Comparison of ENCODE assay signal across 8 cellular contexts in the genomic region with DNA sequence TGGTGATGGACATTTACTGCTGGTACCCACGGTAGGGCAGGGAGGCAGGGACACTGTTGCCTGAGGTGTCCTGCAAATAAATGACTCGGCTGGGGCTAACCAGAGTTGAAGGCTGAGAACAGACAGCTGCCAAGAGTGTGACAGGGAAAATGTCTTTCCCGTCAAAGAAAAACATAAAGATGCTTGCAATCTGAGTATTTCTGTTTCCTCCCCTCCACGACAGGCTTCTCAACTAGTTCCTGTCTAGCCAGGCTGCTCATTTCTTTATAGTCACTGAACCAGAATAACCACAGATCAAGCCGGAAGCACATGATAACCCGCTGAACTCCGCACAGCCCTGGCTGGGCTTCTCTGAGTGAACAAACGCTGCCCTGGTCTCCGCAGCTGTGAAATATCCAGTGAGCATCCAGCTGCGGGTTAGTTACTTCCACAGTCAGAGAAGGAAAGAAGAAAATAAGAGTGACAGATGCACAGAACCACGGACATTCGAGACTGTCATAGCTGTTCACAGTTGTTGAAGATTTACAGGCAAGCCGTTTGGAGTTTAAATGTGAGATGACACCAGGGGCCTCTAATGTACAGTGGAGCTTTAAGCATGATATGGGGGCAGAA.
DNase-seq lines count a peak whose midpoint lies in the region; ATAC-seq and TF ChIP-seq lines count a peak whose summit lies in the region.

No MANE protein-coding gene starts in this region.

- H3K4me3 ChIP-seq in GM23248 (no peak overlapping the region), MM.1S (ENCODE audit: low read length) (peak overlapping the region; percentile 15; the same call in 1 of the 2 replicates), heart right ventricle (peak overlapping the region in 1 of 10 donors; percentile 4), neural progenitor cell (no peak overlapping the region)

- H3K9me3 ChIP-seq in GM23248 (ENCODE audit: low read depth), result peaks cover 3% of the 10 kb centered on the region
- H3K9me3 ChIP-seq in MM.1S (replicated peaks; ENCODE audit: insufficient read depth, low read length), result no peaks in the 10 kb centered on the region
- H3K9me3 ChIP-seq in heart right ventricle, result peaks cover 0 to 30% (median 8%) of the 10 kb centered on the region in 11 donors
- H3K9me3 ChIP-seq in neural progenitor cell (ENCODE audit: low read depth), result no peaks in the 10 kb centered on the region

- H3K4me2 ChIP-seq in GM23248 (ENCODE audit: unreplicated experiment) (peak overlapping the region; percentile 1), MM.1S (ENCODE audit: low read depth, low read length) (peak overlapping the region; percentile 80), neural progenitor cell (no peak overlapping the region)

- H3K27ac Mint-ChIP-seq in neural progenitor cell, result no peak overlapping the region

- ATAC-seq in GM18505 (IDR thresholded peaks at IDR 0.05; ENCODE audit: unreplicated experiment) (peak; percentile 59), heart right ventricle (peak; percentile 50 to 79 (median 69))

- H4K20me1 ChIP-seq in GM23248 (ENCODE audit: insufficient read depth) (no peaks in the 10 kb centered on the region), MM.1S (ENCODE audit: insufficient read depth, low read length) (no peaks in the 10 kb centered on the region), neural progenitor cell (ENCODE audit: low read depth) (no peaks in the 10 kb centered on the region)

- no peak overlapping the region for H3K9ac ChIP-seq in GM23248
- H3K9ac ChIP-seq in MM.1S (ENCODE audit: low read length), result peak overlapping the region; percentile 50
- H3K9ac ChIP-seq in neural progenitor cell, result no peak overlapping the region

- DNase-seq in GM23248 (no peak), MM.1S (peak; percentile 72), activated T-cell treated with anti-CD3 and anti-CD28 coated beads for 4 hours (peak; percentile 11), heart right ventricle (peak; percentile 21 to 24), neural progenitor cell (ENCODE audit: low spot score) (no peak)
- peak; percentile 8 for DNase-seq in stimulated activated CD4-positive, alpha-beta T cell treated with anti-CD3 and anti-CD28 coated beads, Interleukin-2, amount 100 ng/mL, for 4 hours (ENCODE audit: low read depth)
- DNase-seq in effector CD4-positive, alpha-beta T cell, result no peak

- no peaks in the 10 kb centered on the region for H3K36me3 ChIP-seq in GM23248 (ENCODE audit: low read depth)
- H3K36me3 ChIP-seq in MM.1S (replicated peaks; ENCODE audit: insufficient read depth, low read length), result no peaks in the 10 kb centered on the region
- no peaks in the 10 kb centered on the region for H3K36me3 ChIP-seq in heart right ventricle
- no peaks in the 10 kb centered on the region for H3K36me3 ChIP-seq in neural progenitor cell

- H3K9me3 Mint-ChIP-seq in neural progenitor cell, result peaks cover 15% of the 10 kb centered on the region

- no peak overlapping the region for H3K4me3 Mint-ChIP-seq in neural progenitor cell

- peaks cover 15% of the 10 kb centered on the region for H3K27me3 Mint-ChIP-seq in neural progenitor cell (ENCODE audit: insufficient read depth, low read depth)

- no peaks in the 10 kb centered on the region for H3K4me1 ChIP-seq in GM23248 (ENCODE audit: insufficient read depth)
- peaks cover 35% of the 10 kb centered on the region for H3K4me1 ChIP-seq in MM.1S (ENCODE audit: low read length)
- H3K4me1 ChIP-seq in heart right ventricle, result peaks cover 0 to 22% (median 0%) of the 10 kb centered on the region in 9 donors
- H3K4me1 ChIP-seq in neural progenitor cell, result no peaks in the 10 kb centered on the region

- no peak overlapping the region for H3K27ac ChIP-seq in GM23248
- peak overlapping the region; percentile 65 for H3K27ac ChIP-seq in MM.1S (ENCODE audit: low read length)
- H3K27ac ChIP-seq in heart right ventricle, result peak overlapping the region in 1 of 10 donors; percentile 38
- H3K27ac ChIP-seq in neural progenitor cell, result no peak overlapping the region

- in situ Hi-C loops in GM23248 (cut with MboI), result no loop called here

- no peak for TF ChIP-seq POLR2A in GM18505 (IDR thresholded peaks at IDR 0.05; ENCODE audit: borderline replicate concordance, extremely low read depth, insufficient read depth, insufficient read length)

- H2AFZ ChIP-seq in GM23248, result peak overlapping the region; percentile 68
- peak overlapping the region; percentile 14; the same call in 1 of the 2 replicates for H2AFZ ChIP-seq in MM.1S (ENCODE audit: low read length)
- no peak overlapping the region for H2AFZ ChIP-seq in neural progenitor cell (replicated peaks)

- intact Hi-C loops in heart right ventricle (cut with DNase I), result no loop called here

- peaks cover 18% of the 10 kb centered on the region for H3K4me1 Mint-ChIP-seq in neural progenitor cell

- H3K9me2 ChIP-seq in GM23248 (ENCODE audit: insufficient read depth) (no peaks in the 10 kb centered on the region), MM.1S (replicated peaks; ENCODE audit: insufficient read depth, low read length) (no peaks in the 10 kb centered on the region)

- WGBS in GM23248 (ENCODE audit: low coverage in 1 of 2, low lambda C conversion rate in 2 of 2, missing lambda C conversion rate in 2 of 2), 2 experiments, result 51 to 57% methylated on average over 13 of the region's 13 CpGs
- WGBS in heart right ventricle, 2 donors, result 26 to 42% methylated on average over 13 of the region's 13 CpGs

- H3K36me3 Mint-ChIP-seq in neural progenitor cell, result no peaks in the 10 kb centered on the region

- H3K27me3 ChIP-seq in GM23248 (replicated peaks; ENCODE audit: insufficient read depth), result no peaks in the 10 kb centered on the region
- H3K27me3 ChIP-seq in MM.1S (replicated peaks; ENCODE audit: insufficient read depth, low read length), result no peaks in the 10 kb centered on the region
- H3K27me3 ChIP-seq in heart right ventricle, result peaks cover 0 to 11% (median 0%) of the 10 kb centered on the region in 7 donors
- no peaks in the 10 kb centered on the region for H3K27me3 ChIP-seq in neural progenitor cell

- H3F3A ChIP-seq in GM23248 (ENCODE audit: insufficient read depth), result 0 out of 2 replicates have a peak, but pooled peaks cover 8% of the 10 kb centered on the region
- H3F3A ChIP-seq in MM.1S (ENCODE audit: insufficient read depth, low read length), result peaks cover 22% of the 10 kb centered on the region
- H3F3A ChIP-seq in neural progenitor cell (ENCODE audit: low read depth), result no peaks in the 10 kb centered on the region

- no peaks in the 10 kb centered on the region for H3K79me2 ChIP-seq in GM23248 (ENCODE audit: insufficient read depth)
- no peaks in the 10 kb centered on the region for H3K79me2 ChIP-seq in MM.1S (ENCODE audit: low read length)
- no peaks in the 10 kb centered on the region for H3K79me2 ChIP-seq in neural progenitor cell (ENCODE audit: low read depth)

- no peak for TF ChIP-seq CTCF in MM.1S (IDR thresholded peaks at IDR 0.05; ENCODE audit: low read length)
- TF ChIP-seq CTCF in heart right ventricle (IDR thresholded peaks at IDR 0.05), result no peak
- no peak for TF ChIP-seq CTCF in neural progenitor cell (IDR thresholded peaks at IDR 0.05)

Comparison
In these comparisons a context has a peak if more than half of its experiments do, and no peak if none do; other contexts are left out.
1. DNase-seq: peak in MM.1S (single experiment), activated T-cell treated with anti-CD3 and anti-CD28 coated beads for 4 hours (single experiment), heart right ventricle (2 of 2) and stimulated activated CD4-positive, alpha-beta T cell treated with anti-CD3 and anti-CD28 coated beads, Interleukin-2, amount 100 ng/mL, for 4 hours (single experiment); none in GM23248 (single experiment), neural progenitor cell (single experiment) and effector CD4-positive, alpha-beta T cell (single experiment).